In the genomic region with DNA sequence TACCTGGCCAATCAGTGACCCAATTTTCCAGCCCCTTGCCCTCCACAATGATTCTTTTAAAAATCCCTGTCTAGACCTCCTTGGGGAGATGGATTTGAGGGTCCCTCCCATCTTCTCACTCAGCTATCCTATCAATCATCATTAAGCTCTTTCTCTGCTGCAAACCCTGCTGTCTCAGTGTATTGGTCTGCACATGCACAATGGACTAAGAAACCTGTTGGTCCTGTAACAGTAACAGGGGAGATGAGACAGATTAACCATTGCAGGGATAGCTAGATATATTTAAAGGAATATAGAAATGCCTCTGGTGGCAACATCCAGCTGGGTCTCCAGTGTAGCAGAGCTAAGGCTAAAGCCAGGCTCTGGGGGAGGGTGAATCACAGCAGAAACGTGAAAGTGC, we compare ENCODE assay signal across 29 cellular contexts.
"Had no signal": no experiment of that assay in that cellular context is flagged by ENCODE, and none has a peak within 500 bp of the region (broad histone marks: within the 10 kb centered on the region; RNA-seq: fewer than 3 reads in every experiment).

No MANE protein-coding gene starts in this region.

- H3K79me2 ChIP-seq: hepatocyte had no signal

- FAIRE-seq: colon, endometrium, endothelial cell of umbilical vein, frontal cortex had no signal

- H3K4me3 ChIP-seq: colonic mucosa, coronary artery, dorsolateral prefrontal cortex, esophagus squamous epithelium, gastrocnemius medialis, gastroesophageal sphincter, heart left ventricle, heart right ventricle, hepatocyte had no signal

- H3K27me3 ChIP-seq: colonic mucosa, esophagus squamous epithelium, foreskin keratinocyte, hepatocyte had no signal

- H3K27ac ChIP-seq: colonic mucosa, coronary artery, epithelial cell of prostate, esophagus squamous epithelium, foreskin keratinocyte, gastrocnemius medialis, gastroesophageal sphincter, heart left ventricle, heart right ventricle, hepatocyte had no signal

- H2AFZ ChIP-seq: hepatocyte had no signal

- H3K4me1 ChIP-seq: colonic mucosa, esophagus squamous epithelium, foreskin keratinocyte, gastrocnemius medialis, gastroesophageal sphincter, heart left ventricle, heart right ventricle had no signal

- DNase-seq: colonic mucosa; cortex of kidney; dermis blood vessel endothelial cell; dorsolateral prefrontal cortex; effector CD4-positive, alpha-beta T cell; effector CD8-positive, alpha-beta T cell; effector memory CD4-positive, alpha-beta T cell; effector memory CD8-positive, alpha-beta T cell; endodermal cell; erythroblast; esophagus squamous epithelium; foreskin fibroblast; foreskin melanocyte; gastrocnemius medialis; glutamatergic neuron; head of caudate nucleus; heart left ventricle; heart right ventricle; hippocampal formation had no signal

- H3K27ac Mint-ChIP-seq: dendritic cell treated with granulocyte-macrophage colony-stimulating factor and Interleukin-4, amounts not matched to agents 40 ng/mL and 50 ng/mL, for 4 days; effector memory CD8-positive, alpha-beta T cell; endodermal cell had no signal

- H3K4me2 ChIP-seq: hepatocyte had no signal

- H3K4me1 Mint-ChIP-seq: endodermal cell had no signal

- H3K36me3 ChIP-seq: colonic mucosa, esophagus squamous epithelium, gastrocnemius medialis, gastroesophageal sphincter, heart left ventricle, heart right ventricle had no signal

- H3K4me3 Mint-ChIP-seq: dendritic cell treated with granulocyte-macrophage colony-stimulating factor and Interleukin-4, amounts not matched to agents 40 ng/mL and 50 ng/mL, for 4 days; effector memory CD8-positive, alpha-beta T cell; endodermal cell had no signal

- H3K9me3 ChIP-seq: colonic mucosa, gastrocnemius medialis had no signal
